In the genomic region with DNA sequence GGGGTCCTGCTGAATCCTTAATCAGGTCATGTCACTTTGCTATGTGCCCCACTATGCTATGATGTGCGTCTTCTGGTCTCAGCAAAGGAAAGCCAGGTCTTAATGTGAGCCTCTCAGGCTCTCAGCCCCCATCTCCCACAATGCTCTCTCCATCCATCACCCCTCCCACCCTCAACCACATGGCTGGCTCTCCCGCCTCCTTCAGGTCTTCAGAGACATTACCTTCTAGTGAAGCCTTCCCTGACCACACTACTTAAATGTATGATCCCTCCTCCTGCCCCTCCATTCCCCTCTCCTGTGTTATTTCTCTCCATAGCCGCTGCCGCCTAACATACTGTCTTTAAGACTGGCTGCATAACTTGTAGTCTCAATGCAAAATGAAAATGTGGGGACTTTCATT, we compare ENCODE assay signal across 1 cellular context.
A peak's percentile ranks its signal among the peaks of the same experiment; 100 is the strongest.
TF ChIP-seq lines count a peak whose summit lies in the region.

No MANE protein-coding gene starts in this region.

TF ChIP-seq in H1, 55 proteins besides CTCF, POLR2A, EP300 and RAD21:
- TF ChIP-seq, protein P1, sequence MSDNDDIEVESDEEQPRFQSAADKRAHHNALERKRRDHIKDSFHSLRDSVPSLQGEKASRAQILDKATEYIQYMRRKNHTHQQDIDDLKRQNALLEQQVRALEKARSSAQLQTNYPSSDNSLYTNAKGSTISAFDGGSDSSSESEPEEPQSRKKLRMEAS (IDR thresholded peaks at IDR 0.05) = peak; percentile 93
- TF ChIP-seq, protein P2, sequence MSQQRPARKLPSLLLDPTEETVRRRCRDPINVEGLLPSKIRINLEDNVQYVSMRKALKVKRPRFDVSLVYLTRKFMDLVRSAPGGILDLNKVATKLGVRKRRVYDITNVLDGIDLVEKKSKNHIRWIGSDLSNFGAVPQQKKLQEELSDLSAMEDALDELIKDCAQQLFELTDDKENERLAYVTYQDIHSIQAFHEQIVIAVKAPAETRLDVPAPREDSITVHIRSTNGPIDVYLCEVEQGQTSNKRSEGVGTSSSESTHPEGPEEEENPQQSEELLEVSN (IDR thresholded peaks at IDR 0.05) = peak; percentile 87
- no peak for TF ChIP-seq ASH2L (IDR thresholded peaks at IDR 0.05; ENCODE audit: low read length)
